Comparison of ENCODE assay signal across 1 cellular context in the genomic region with DNA sequence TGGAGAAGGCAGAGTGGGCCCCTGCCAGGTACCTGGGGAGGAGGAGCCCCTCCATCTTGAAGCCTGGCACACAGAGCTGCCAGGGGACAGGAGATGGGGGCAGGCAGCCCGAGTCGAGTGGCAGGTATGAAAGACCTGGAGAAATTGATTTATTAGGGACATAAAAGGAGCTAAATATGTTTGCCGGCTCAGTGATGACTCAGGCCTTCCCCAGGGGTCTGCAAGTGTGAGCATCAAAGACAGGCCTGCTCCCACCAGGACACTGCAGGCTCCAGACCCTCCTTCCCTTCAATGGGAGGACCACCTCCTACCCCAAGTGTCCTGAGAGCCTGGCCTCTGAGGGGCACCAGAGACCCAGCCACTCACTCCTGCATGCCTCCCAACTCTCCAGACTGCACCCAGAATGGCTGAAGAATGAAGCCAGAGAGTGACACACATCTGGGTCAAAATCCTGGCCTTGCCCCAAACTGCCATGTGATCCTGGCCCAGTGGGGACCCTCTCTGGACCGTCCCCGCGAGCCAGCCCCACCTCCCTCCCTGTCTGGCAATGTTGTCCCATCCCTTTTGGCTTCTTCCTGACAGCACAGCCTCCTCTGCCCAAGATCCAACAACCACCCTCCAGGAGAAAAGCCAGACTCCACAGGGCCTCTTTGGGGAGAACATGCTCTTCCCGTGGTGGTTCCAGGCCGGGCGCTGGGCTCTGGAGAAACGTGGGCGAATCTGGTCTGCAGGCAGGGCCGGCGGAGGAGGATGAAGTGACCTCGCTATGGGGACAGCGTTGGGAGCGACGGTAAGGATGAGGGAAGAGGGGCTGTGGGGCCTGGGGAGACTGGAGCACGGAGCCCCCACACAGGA.
TF ChIP-seq lines count a peak whose summit lies in the region.

No MANE protein-coding gene starts in this region.

TF ChIP-seq in GM12878, 131 proteins besides CTCF, POLR2A, EP300 and RAD21:
- no peak for TF ChIP-seq TBL1XR1 (IDR thresholded peaks at IDR 0.05; ENCODE audit: low read depth, low read length)
